Comparison of ENCODE assay signal across 8 cellular contexts in genomic region chr4:121950680-121951569, GRCh38. TPM values are rescaled to one million over a fixed set of nuclear protein-coding genes. Genes with fewer than 3 reads are reported as not detected.
DNase-seq lines count a peak whose midpoint lies in the region; ATAC-seq and TF ChIP-seq lines count a peak whose summit lies in the region.

No MANE protein-coding gene starts in this region.

- no peaks in the 10 kb centered on the region for H3K9me3 ChIP-seq in WERI-Rb-1 (ENCODE audit: severe bottlenecking)
- no peaks in the 10 kb centered on the region for H3K9me3 ChIP-seq in effector memory CD4-positive, alpha-beta T cell (ENCODE audit: control insufficient read depth, low read length)
- H3K9me3 ChIP-seq in mononuclear cell (ENCODE audit: low read depth, low read length), result no peaks in the 10 kb centered on the region
- no peaks in the 10 kb centered on the region for H3K9me3 ChIP-seq in thoracic aorta

- H3K4me1 ChIP-seq in effector memory CD4-positive, alpha-beta T cell (ENCODE audit: control insufficient read depth, insufficient read depth, low read length, poor library complexity, severe bottlenecking), result no peaks in the 10 kb centered on the region
- H3K4me1 ChIP-seq in mononuclear cell (ENCODE audit: insufficient read depth, low read length) (peaks cover 19% of the 10 kb centered on the region), thoracic aorta (ENCODE audit: control insufficient read depth in 1 of 2, low read depth in 2 of 2) (peaks cover 0 to 9% of the 10 kb centered on the region in 2 donors)

- no peaks in the 10 kb centered on the region for H3K36me3 ChIP-seq in WERI-Rb-1
- no peaks in the 10 kb centered on the region for H3K36me3 ChIP-seq in effector memory CD4-positive, alpha-beta T cell (ENCODE audit: control insufficient read depth, insufficient read depth, low read length)
- no peaks in the 10 kb centered on the region for H3K36me3 ChIP-seq in thoracic aorta

- peak; percentile 15 for ATAC-seq in GM19328 (IDR thresholded peaks at IDR 0.05; ENCODE audit: unreplicated experiment)
- ATAC-seq in HG03342 (IDR thresholded peaks at IDR 0.05; ENCODE audit: unreplicated experiment), result peak; percentile 27
- ATAC-seq in thoracic aorta (ENCODE audit: insufficient number of reproducible peaks, low FRiP score, low read depth), result no peak

- DNase-seq in AG10803 (ENCODE audit: low read depth) (peak; percentile 11), WERI-Rb-1 (peak; percentile 41), thoracic aorta (ENCODE audit: low spot score) (no peak), NCI-H2171 (lab: John Stamatoyannopoulos, UW) (no peak)
- DNase-seq in effector memory CD4-positive, alpha-beta T cell, result no peak

- TF ChIP-seq CTCF in AG10803 (conservative IDR thresholded peaks at IDR 0.05; ENCODE audit: low read length) (no peak), WERI-Rb-1 (IDR thresholded peaks at IDR 0.05; ENCODE audit: low read depth, low read length) (no peak), thoracic aorta (IDR thresholded peaks at IDR 0.05) (no peak)

- H3K27ac ChIP-seq in WERI-Rb-1 (no peak overlapping the region), thoracic aorta (no peak overlapping the region)
- no peak overlapping the region for H3K27ac ChIP-seq in effector memory CD4-positive, alpha-beta T cell (ENCODE audit: insufficient read depth, low read length, poor library complexity, severe bottlenecking)

- H3K4me3 ChIP-seq in AG10803 (ENCODE audit: low read length), result peak overlapping the region; percentile 58
- H3K4me3 ChIP-seq in WERI-Rb-1 (ENCODE audit: low read depth, low read length), result peak overlapping the region; percentile 66
- peak overlapping the region; percentile 79 for H3K4me3 ChIP-seq in effector memory CD4-positive, alpha-beta T cell (ENCODE audit: insufficient read depth, low read depth, low read length, poor library complexity, severe bottlenecking)
- peak overlapping the region; percentile 44 for H3K4me3 ChIP-seq in mononuclear cell (ENCODE audit: low read length)
- H3K4me3 ChIP-seq in thoracic aorta, result peak overlapping the region; percentile 78

- H3K27me3 ChIP-seq in WERI-Rb-1 (ENCODE audit: insufficient read depth, low read depth, severe bottlenecking) (peaks cover 18% of the 10 kb centered on the region), mononuclear cell (ENCODE audit: insufficient read depth, low read length) (peaks cover 67% of the 10 kb centered on the region), thoracic aorta (replicated peaks; ENCODE audit: insufficient read depth) (no peaks in the 10 kb centered on the region)
- H3K27me3 ChIP-seq in effector memory CD4-positive, alpha-beta T cell (replicated peaks; ENCODE audit: control insufficient read depth, insufficient read depth, low read length, poor library complexity, severe bottlenecking), result no peaks in the 10 kb centered on the region

RNA-seq across cellular contexts. Expression of gene TRPC3, which starts 0.9 kb away (rescaled TPM):
- total RNA-seq in mononuclear cell (0.31 TPM), thoracic aorta (under 1 TPM; 0.27 to 0.78 TPM)

Comparison
In these comparisons a context has a peak if more than half of its experiments do, and no peak if none do; other contexts are left out.
1. DNase-seq: peak in AG10803 (single experiment) and WERI-Rb-1 (single experiment); none in effector memory CD4-positive, alpha-beta T cell (0 of 3), thoracic aorta (single experiment) and NCI-H2171 (single experiment).
2. Peak in every context shown above with its lines, with median percentiles within 50 percentile points of each other: H3K4me3 ChIP-seq.